ENCODE assay signal across 21 cellular contexts in the genomic region with DNA sequence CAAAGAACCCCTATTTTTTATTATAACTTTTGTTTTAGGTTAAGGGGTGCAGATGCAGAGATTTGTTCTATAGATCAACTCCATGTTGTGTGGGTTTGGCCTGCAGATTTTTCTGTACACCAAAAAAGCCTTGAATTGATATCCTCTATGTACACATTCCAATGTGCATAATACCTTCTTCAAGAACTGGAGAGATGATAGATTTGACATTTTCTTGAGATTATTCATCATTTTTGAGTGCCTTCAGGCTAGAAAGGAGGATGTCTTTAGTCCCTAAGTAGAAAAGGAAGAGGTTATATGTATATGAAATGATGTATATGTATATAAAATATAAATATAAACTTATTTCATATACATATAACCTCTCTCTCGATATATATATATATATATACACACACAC.
"Had no signal": no experiment of that assay in that cellular context is flagged by ENCODE, and none has a peak within 500 bp of the region (broad histone marks: within the 10 kb centered on the region; RNA-seq: fewer than 3 reads in every experiment).

No MANE protein-coding gene starts in this region.

- DNase-seq: dermis blood vessel endothelial cell; dorsolateral prefrontal cortex; effector CD4-positive, alpha-beta T cell; effector memory CD4-positive, alpha-beta T cell; foreskin melanocyte; gastrocnemius medialis; glutamatergic neuron; head of caudate nucleus; heart right ventricle; hippocampal formation; left cardiac atrium; left lung; left ventricle myocardium superior; lower lobe of right lung; mesenchymal stem cell; mucosa of descending colon; naive B cell; naive thymus-derived CD8-positive, alpha-beta T cell had no signal

- H3K27ac ChIP-seq: coronary artery, dorsolateral prefrontal cortex, esophagus muscularis mucosa, gastrocnemius medialis, heart right ventricle, left lung, lower lobe of right lung had no signal

- H3K36me3 ChIP-seq: esophagus muscularis mucosa, gastrocnemius medialis, heart right ventricle, left lung, lower lobe of right lung had no signal

- H3K36me3 Mint-ChIP-seq: mesothelial cell of epicardium; naive B cell; naive thymus-derived CD8-positive, alpha-beta T cell had no signal

- H3K27ac Mint-ChIP-seq: mesothelial cell of epicardium; naive B cell; naive thymus-derived CD8-positive, alpha-beta T cell had no signal

- ATAC-seq: gastrocnemius medialis; heart right ventricle; left cardiac atrium; left lung; left ventricle myocardium superior; lower lobe of right lung; mucosa of descending colon; naive thymus-derived CD8-positive, alpha-beta T cell had no signal

- H3K4me3 Mint-ChIP-seq: mesothelial cell of epicardium; naive B cell; naive thymus-derived CD8-positive, alpha-beta T cell had no signal

- H3K9me3 ChIP-seq: esophagus muscularis mucosa, gastrocnemius medialis, heart right ventricle, left lung, lower lobe of right lung had no signal

- H3K27me3 Mint-ChIP-seq: naive B cell; naive thymus-derived CD8-positive, alpha-beta T cell had no signal

- H3K4me1 ChIP-seq: esophagus muscularis mucosa, gastrocnemius medialis, heart right ventricle, left lung, lower lobe of right lung had no signal

- H3K27me3 ChIP-seq: dorsolateral prefrontal cortex, esophagus muscularis mucosa, gastrocnemius medialis, heart right ventricle, left lung had no signal

- H3K4me1 Mint-ChIP-seq: mesothelial cell of epicardium; naive B cell; naive thymus-derived CD8-positive, alpha-beta T cell had no signal

- H3K4me3 ChIP-seq: coronary artery, dorsolateral prefrontal cortex, esophagus muscularis mucosa, gastrocnemius medialis, heart right ventricle, left lung, lower lobe of right lung, mucosa of descending colon had no signal
